Comparison of ENCODE assay signal across 13 cellular contexts in genomic region chr1:200917291-200917817, GRCh38. TPM values are rescaled to one million over a fixed set of nuclear protein-coding genes. Genes with fewer than 3 reads are reported as not detected.
A peak's percentile ranks its signal among the peaks of the same experiment; 100 is the strongest.
DNase-seq lines count a peak whose midpoint lies in the region; ATAC-seq, FAIRE-seq and TF ChIP-seq lines count a peak whose summit lies in the region.
"Had no signal": no experiment of that assay in that cellular context is flagged by ENCODE, and none has a peak within 500 bp of the region (broad histone marks: within the 10 kb centered on the region; RNA-seq: fewer than 3 reads in every experiment).

No MANE protein-coding gene starts in this region.

- no peak for TF ChIP-seq CTCF in bronchial epithelial cell (IDR thresholded peaks at IDR 0.05; ENCODE audit: insufficient read depth, low read length, severe bottlenecking)

- ATAC-seq in GM21515 (IDR thresholded peaks at IDR 0.05; ENCODE audit: unreplicated experiment), result no peak

- H3K36me3 ChIP-seq in bronchial epithelial cell (ENCODE audit: control insufficient read depth, insufficient read depth, low read length), result peaks cover 9% of the 10 kb centered on the region

- no peaks in the 10 kb centered on the region for H3K27me3 ChIP-seq in bronchial epithelial cell (ENCODE audit: control insufficient read depth, insufficient read depth, low read length)

- no peak for FAIRE-seq in bronchial epithelial cell (lab: Jason Lieb, UNC)
- FAIRE-seq: urothelium cell line had no signal

- H3K4me3 ChIP-seq in bronchial epithelial cell (ENCODE audit: low read depth, low read length), result no peak overlapping the region

- DNase-seq in DMS114 treated with DMSO at 0.1 percent for 48 hours (lab: John Stamatoyannopoulos, UW; ENCODE audit: unreplicated experiment) (peak; percentile 7), NCI-H1694 (lab: John Stamatoyannopoulos, UW) (peak; percentile 93), bronchial epithelial cell (ENCODE audit: low read depth) (peak; percentile 94), myocyte (ENCODE audit: low read depth) (peak; percentile 93), Ammon's horn (ENCODE audit: low spot score) (no peak), activated T-cell treated with anti-CD3 and anti-CD28 coated beads for 4 hours (no peak)
- DNase-seq in stimulated activated CD8-positive, alpha-beta memory T cell treated with anti-CD3 and anti-CD28 coated beads, Interleukin-4, amount 100 ng/mL, for 48 hours, result no peak
- DNase-seq: activated CD4-positive, alpha-beta T cell treated with anti-CD3 and anti-CD28 coated beads, Interleukin-2, amount 50 U/mL, for 4 hours; activated naive CD4-positive, alpha-beta T cell treated with anti-CD3 and anti-CD28 coated beads, Interleukin-2, amount 50 U/mL, for 16 hours; retina had no signal

RNA-seq across cellular contexts. Expression of gene INAVA, which starts 22.7 kb away (rescaled TPM):
- 28.7 and 39.7 TPM in 2 replicates for total RNA-seq in bronchial epithelial cell
- 0.05 and 0.24 TPM in 2 replicates for total RNA-seq in myocyte
- polyA plus RNA-seq in myocyte (2012), result 0.13 TPM

RNA-seq across cellular contexts. Expression of gene GPR25, which starts 44.6 kb away (rescaled TPM):
- total RNA-seq in bronchial epithelial cell (not detected in 2 replicates), myocyte (not detected in 2 replicates)
- polyA plus RNA-seq in myocyte (2012), result not detected
- total RNA-seq: glomerular endothelial cell had no signal

Comparison
In these comparisons a context has a peak if more than half of its experiments do, and no peak if none do; other contexts are left out.
1. DNase-seq: peak in DMS114 treated with DMSO at 0.1 percent for 48 hours (single experiment), NCI-H1694 (single experiment), bronchial epithelial cell (single experiment) and myocyte (single experiment); none in Ammon's horn (single experiment), activated T-cell treated with anti-CD3 and anti-CD28 coated beads for 4 hours (single experiment) and stimulated activated CD8-positive, alpha-beta memory T cell treated with anti-CD3 and anti-CD28 coated beads, Interleukin-4, amount 100 ng/mL, for 48 hours (single experiment).
2. RNA of gene INAVA, which starts 22.7 kb away (total RNA-seq): 28.7 to 39.7 TPM in bronchial epithelial cell; 0.05 to 0.24 TPM in myocyte; every median in the first group is over 10 times any median in the second.